8 cellular contexts compared by ENCODE assay signal in genomic region chr3:15377961-15378791, GRCh38. TPM values are rescaled to one million over a fixed set of nuclear protein-coding genes. Genes with fewer than 3 reads are reported as not detected.
DNase-seq lines count a peak whose midpoint lies in the region; ATAC-seq and TF ChIP-seq lines count a peak whose summit lies in the region.

No MANE protein-coding gene starts in this region.

- peak overlapping the region; percentile 72 for H2AFZ ChIP-seq in parathyroid adenoma

- peak overlapping the region; percentile 34 for H3K27ac ChIP-seq in parathyroid adenoma
- peak overlapping the region; percentile 57 to 69 (median 67) for H3K27ac ChIP-seq in transverse colon

- H3K4me2 ChIP-seq in parathyroid adenoma (ENCODE audit: low read length), result peak overlapping the region; percentile 29

- H3K9me3 ChIP-seq in parathyroid adenoma (ENCODE audit: control insufficient read depth, low read length) (no peaks in the 10 kb centered on the region), transverse colon (no peaks in the 10 kb centered on the region)

- no peak overlapping the region for H3K9ac ChIP-seq in parathyroid adenoma

- intact Hi-C loops in Right ventricle myocardium inferior (cut with DNase I) (loop anchor here (1.0 to 2.0 kb wide), 2 partner anchors 45 to 110 kb away; partner anchors contain the start of gene SH3BP5), transverse colon (cut with DNase I; ENCODE audit: low total_unique reads) (loop anchor here (5.0 kb wide), 1 partner anchor 111 kb away; no protein-coding TSS in a partner anchor)

- ATAC-seq in HG02678 (IDR thresholded peaks at IDR 0.05; ENCODE audit: unreplicated experiment) (peak; percentile 90), Right ventricle myocardium inferior (peak; percentile 95)
- peak; percentile 97 to 98 for ATAC-seq in activated naive CD4-positive, alpha-beta T cell treated with anti-CD3 and anti-CD28 coated beads, Interleukin-2, amount 50 U/mL, for 72 hours

- TF ChIP-seq CTCF in GM12865 (IDR thresholded peaks at IDR 0.05; ENCODE audit: insufficient read depth, low read depth, low read length, missing control alignments) (peak; percentile 80), parathyroid adenoma (IDR thresholded peaks at IDR 0.05) (peak; percentile 91), transverse colon (IDR thresholded peaks at IDR 0.05) (peak; percentile 71 to 87 (median 80))

- no peaks in the 10 kb centered on the region for H3K36me3 Mint-ChIP-seq in activated naive CD4-positive, alpha-beta T cell treated with anti-CD3 and anti-CD28 coated beads, Interleukin-2, amount 50 U/mL, for 72 hours

- H3K9me3 Mint-ChIP-seq in activated naive CD4-positive, alpha-beta T cell treated with anti-CD3 and anti-CD28 coated beads, Interleukin-2, amount 50 U/mL, for 72 hours, result no peaks in the 10 kb centered on the region

- peak; percentile 61 for TF ChIP-seq EP300 in transverse colon (IDR thresholded peaks at IDR 0.05; ENCODE audit: low read depth)

- peak overlapping the region; percentile 78 to 88 for H3K27ac Mint-ChIP-seq in activated naive CD4-positive, alpha-beta T cell treated with anti-CD3 and anti-CD28 coated beads, Interleukin-2, amount 50 U/mL, for 72 hours

- H3K4me3 ChIP-seq in GM12865 (ENCODE audit: low read depth, low read length) (no peak overlapping the region), parathyroid adenoma (ENCODE audit: low read depth, low read length) (no peak overlapping the region), transverse colon (no peak overlapping the region)

- H3K4me1 ChIP-seq in parathyroid adenoma, result peaks cover 3% of the 10 kb centered on the region
- H3K4me1 ChIP-seq in transverse colon, result peaks cover 3 to 15% (median 6%) of the 10 kb centered on the region in 4 donors

- 24 to 37% methylated on average over 11 to 16 of the region's 16 CpGs for WGBS in transverse colon (ENCODE audit: low coverage in 1 of 2), 2 donors

- H3K36me3 ChIP-seq in parathyroid adenoma (ENCODE audit: control insufficient read depth, insufficient read depth, low read length) (no peaks in the 10 kb centered on the region), transverse colon (no peaks in the 10 kb centered on the region)

- DNase-seq in GM12865 (ENCODE audit: low read depth), result peak; percentile 96
- peak; percentile 91 for DNase-seq in NCI-H1092 treated with DMSO at 0.1 percent for 48 hours (lab: John Stamatoyannopoulos, UW)
- peak; percentile 89 for DNase-seq in SKM-1 (lab: John Stamatoyannopoulos, UW; ENCODE audit: unreplicated experiment)
- peak; percentile 89 to 92 for DNase-seq in activated naive CD4-positive, alpha-beta T cell treated with anti-CD3 and anti-CD28 coated beads, Interleukin-2, amount 50 U/mL, for 72 hours (ENCODE audit: low spot score in 2 of 2)
- DNase-seq in Right ventricle myocardium inferior (ENCODE audit: missing footprints), result peak; percentile 97
- DNase-seq in transverse colon, result peak; percentile 96

- in situ Hi-C loops in transverse colon (cut with MboI; ENCODE audit: low pct_ligation_motif_present in 1 of 4, low pct_unique_long_range_greater_than_20kb in 1 of 4, low sequenced_read_pairs in 3 of 4), result loop anchor here in 1 of 4 donors (10.0 kb wide), 1 partner anchor 113 kb away; no protein-coding TSS in a partner anchor

- H3K27me3 ChIP-seq in parathyroid adenoma (ENCODE audit: control insufficient read depth, insufficient read depth, low read length) (no peaks in the 10 kb centered on the region), transverse colon (no peaks in the 10 kb centered on the region)

- no peak for TF ChIP-seq POLR2A in transverse colon (IDR thresholded peaks at IDR 0.05)

- H3K79me2 ChIP-seq in parathyroid adenoma, result no peaks in the 10 kb centered on the region

RNA-seq across cellular contexts. Expression of gene SH3BP5, which starts 45.8 kb away (rescaled TPM):
- total RNA-seq in activated naive CD4-positive, alpha-beta T cell treated with anti-CD3 and anti-CD28 coated beads, Interleukin-2, amount 50 U/mL, for 72 hours, result 10 to 100 TPM in 1 of 2 donors, 1 to 10 TPM in 1; 2.6 to 18.9 TPM
- total RNA-seq in Right ventricle myocardium inferior (11.7 TPM), transverse colon (10 to 100 TPM in 3 of 4 donors, 1 to 10 TPM in 1; 7.5 to 32.4 (median 15.8) TPM)

RNA-seq across cellular contexts. Expression of gene METTL6, which starts 49.2 kb away (rescaled TPM):
- total RNA-seq in activated naive CD4-positive, alpha-beta T cell treated with anti-CD3 and anti-CD28 coated beads, Interleukin-2, amount 50 U/mL, for 72 hours, result 10 to 100 TPM; 17.6 to 20.3 TPM
- 6.8 TPM for total RNA-seq in Right ventricle myocardium inferior
- total RNA-seq in transverse colon, result 1 to 10 TPM; 2.6 to 9.6 (median 9.0) TPM

RNA-seq across cellular contexts. Expression of gene EAF1, which starts 49.2 kb away (rescaled TPM):
- 10 to 100 TPM; 24.1 to 28.9 TPM for total RNA-seq in activated naive CD4-positive, alpha-beta T cell treated with anti-CD3 and anti-CD28 coated beads, Interleukin-2, amount 50 U/mL, for 72 hours
- 6.7 TPM for total RNA-seq in Right ventricle myocardium inferior
- 10 to 100 TPM; 19.1 to 37.0 (median 26.4) TPM for total RNA-seq in transverse colon
